In genomic region chr16:83992624-83993023, GRCh38 we compare ENCODE assay signal across 1 cellular context.
TF ChIP-seq lines count a peak whose summit lies in the region.

No MANE protein-coding gene starts in this region.

TF ChIP-seq in GM23338, 12 proteins besides CTCF, POLR2A, EP300 and RAD21 (continued from another document):
- TF ChIP-seq, protein P1, sequence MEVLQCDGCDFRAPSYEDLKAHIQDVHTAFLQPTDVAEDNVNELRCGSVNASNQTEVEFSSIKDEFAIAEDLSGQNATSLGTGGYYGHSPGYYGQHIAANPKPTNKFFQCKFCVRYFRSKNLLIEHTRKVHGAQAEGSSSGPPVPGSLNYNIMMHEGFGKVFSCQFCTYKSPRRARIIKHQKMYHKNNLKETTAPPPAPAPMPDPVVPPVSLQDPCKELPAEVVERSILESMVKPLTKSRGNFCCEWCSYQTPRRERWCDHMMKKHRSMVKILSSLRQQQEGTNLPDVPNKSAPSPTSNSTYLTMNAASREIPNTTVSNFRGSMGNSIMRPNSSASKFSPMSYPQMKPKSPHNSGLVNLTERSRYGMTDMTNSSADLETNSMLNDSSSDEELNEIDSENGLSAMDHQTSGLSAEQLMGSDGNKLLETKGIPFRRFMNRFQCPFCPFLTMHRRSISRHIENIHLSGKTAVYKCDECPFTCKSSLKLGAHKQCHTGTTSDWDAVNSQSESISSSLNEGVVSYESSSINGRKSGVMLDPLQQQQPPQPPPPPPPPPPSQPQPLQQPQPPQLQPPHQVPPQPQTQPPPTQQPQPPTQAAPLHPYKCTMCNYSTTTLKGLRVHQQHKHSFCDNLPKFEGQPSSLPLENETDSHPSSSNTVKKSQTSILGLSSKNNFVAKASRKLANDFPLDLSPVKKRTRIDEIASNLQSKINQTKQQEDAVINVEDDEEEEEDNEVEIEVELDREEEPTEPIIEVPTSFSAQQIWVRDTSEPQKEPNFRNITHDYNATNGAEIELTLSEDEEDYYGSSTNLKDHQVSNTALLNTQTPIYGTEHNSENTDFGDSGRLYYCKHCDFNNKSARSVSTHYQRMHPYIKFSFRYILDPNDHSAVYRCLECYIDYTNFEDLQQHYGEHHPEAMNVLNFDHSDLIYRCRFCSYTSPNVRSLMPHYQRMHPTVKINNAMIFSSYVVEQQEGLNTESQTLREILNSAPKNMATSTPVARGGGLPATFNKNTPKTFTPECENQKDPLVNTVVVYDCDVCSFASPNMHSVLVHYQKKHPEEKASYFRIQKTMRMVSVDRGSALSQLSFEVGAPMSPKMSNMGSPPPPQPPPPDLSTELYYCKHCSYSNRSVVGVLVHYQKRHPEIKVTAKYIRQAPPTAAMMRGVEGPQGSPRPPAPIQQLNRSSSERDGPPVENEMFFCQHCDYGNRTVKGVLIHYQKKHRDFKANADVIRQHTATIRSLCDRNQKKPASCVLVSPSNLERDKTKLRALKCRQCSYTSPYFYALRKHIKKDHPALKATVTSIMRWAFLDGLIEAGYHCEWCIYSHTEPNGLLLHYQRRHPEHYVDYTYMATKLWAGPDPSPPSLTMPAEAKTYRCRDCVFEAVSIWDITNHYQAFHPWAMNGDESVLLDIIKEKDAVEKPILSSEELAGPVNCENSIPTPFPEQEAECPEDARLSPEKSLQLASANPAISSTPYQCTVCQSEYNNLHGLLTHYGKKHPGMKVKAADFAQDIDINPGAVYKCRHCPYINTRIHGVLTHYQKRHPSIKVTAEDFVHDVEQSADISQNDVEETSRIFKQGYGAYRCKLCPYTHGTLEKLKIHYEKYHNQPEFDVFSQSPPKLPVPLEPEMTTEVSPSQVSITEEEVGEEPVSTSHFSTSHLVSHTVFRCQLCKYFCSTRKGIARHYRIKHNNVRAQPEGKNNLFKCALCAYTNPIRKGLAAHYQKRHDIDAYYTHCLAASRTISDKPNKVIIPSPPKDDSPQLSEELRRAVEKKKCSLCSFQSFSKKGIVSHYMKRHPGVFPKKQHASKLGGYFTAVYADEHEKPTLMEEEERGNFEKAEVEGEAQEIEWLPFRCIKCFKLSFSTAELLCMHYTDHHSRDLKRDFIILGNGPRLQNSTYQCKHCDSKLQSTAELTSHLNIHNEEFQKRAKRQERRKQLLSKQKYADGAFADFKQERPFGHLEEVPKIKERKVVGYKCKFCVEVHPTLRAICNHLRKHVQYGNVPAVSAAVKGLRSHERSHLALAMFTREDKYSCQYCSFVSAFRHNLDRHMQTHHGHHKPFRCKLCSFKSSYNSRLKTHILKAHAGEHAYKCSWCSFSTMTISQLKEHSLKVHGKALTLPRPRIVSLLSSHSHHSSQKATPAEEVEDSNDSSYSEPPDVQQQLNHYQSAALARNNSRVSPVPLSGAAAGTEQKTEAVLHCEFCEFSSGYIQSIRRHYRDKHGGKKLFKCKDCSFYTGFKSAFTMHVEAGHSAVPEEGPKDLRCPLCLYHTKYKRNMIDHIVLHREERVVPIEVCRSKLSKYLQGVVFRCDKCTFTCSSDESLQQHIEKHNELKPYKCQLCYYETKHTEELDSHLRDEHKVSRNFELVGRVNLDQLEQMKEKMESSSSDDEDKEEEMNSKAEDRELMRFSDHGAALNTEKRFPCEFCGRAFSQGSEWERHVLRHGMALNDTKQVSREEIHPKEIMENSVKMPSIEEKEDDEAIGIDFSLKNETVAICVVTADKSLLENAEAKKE (CRISPR knock-in tag; IDR thresholded peaks at IDR 0.05): no peak
